31 cellular contexts compared by ENCODE assay signal in genomic region chr11:7080900-7081299, GRCh38. TPM values are rescaled to one million over a fixed set of nuclear protein-coding genes. Genes with fewer than 3 reads are reported as not detected.
"Had no signal": no experiment of that assay in that cellular context is flagged by ENCODE, and none has a peak within 500 bp of the region (broad histone marks: within the 10 kb centered on the region; RNA-seq: fewer than 3 reads in every experiment).

No MANE protein-coding gene starts in this region.

- FAIRE-seq: urothelium cell line had no signal

- H3K4me3 ChIP-seq: stomach, suprapubic skin, testis, thoracic aorta, thyroid gland, tibial artery, tibial nerve, transverse colon, upper lobe of left lung, upper lobe of right lung, uterus, vagina had no signal

- H3K27me3 ChIP-seq: suprapubic skin, testis, thyroid gland, tibial artery, tibial nerve, transverse colon, upper lobe of left lung, uterus, vagina had no signal

- H3K9me3 ChIP-seq: suprapubic skin, testis, thyroid gland, upper lobe of right lung, uterus, vagina had no signal

- DNase-seq: stimulated activated CD4-positive, alpha-beta T cell treated with anti-CD3 and anti-CD28 coated beads, Interleukin-2, amount 100 ng/mL, for 48 hours; stimulated activated CD4-positive, alpha-beta T cell treated with anti-CD3 and anti-CD28 coated beads, Interleukin-4, amount 100 ng/mL, for 1 hour; stimulated activated CD4-positive, alpha-beta T cell treated with anti-CD3 and anti-CD28 coated beads, Interleukin-4, amount 100 ng/mL, for 24 hours; stimulated activated CD4-positive, alpha-beta T cell treated with anti-CD3 and anti-CD28 coated beads, Interleukin-4, amount 100 ng/mL, for 4 hours; stimulated activated CD8-positive, alpha-beta memory T cell treated with anti-CD3 and anti-CD28 coated beads, Interleukin-4, amount 100 ng/mL, for 48 hours; stimulated activated naive B cell treated with anti-CD40 and anti-IgM and Interleukin-4, amounts not matched to agents 10 μg/mL and 1 μg/mL and 100 μg/mL, for 72 hours; stimulated activated naive CD4-positive, alpha-beta T cell; stimulated activated naive CD4-positive, alpha-beta T cell treated with Interleukin-2 at 50 U/mL for 16 hours; stimulated activated naive CD8-positive, alpha-beta T cell treated with anti-CD3 and anti-CD28 coated beads, Interleukin-15, amount 100 ng/mL, for 72 hours; stimulated activated naive CD8-positive, alpha-beta T cell treated with anti-CD3 and anti-CD28 coated beads, Interleukin-15, Interleukin-2, amounts not matched to agents 100 U/mL and 50 U/mL, for 24 hours; stomach; substantia nigra; testis; thyroid gland; tibial artery; transverse colon; trophoblast cell; upper lobe of left lung; upper lobe of right lung; uterus had no signal

- H3K4me1 ChIP-seq: stomach, suprapubic skin, testis, thyroid gland, tibial artery, tibial nerve, transverse colon, upper lobe of left lung, upper lobe of right lung, uterus, vagina had no signal

- H3K36me3 ChIP-seq: stomach, suprapubic skin, thoracic aorta, thyroid gland, tibial artery, tibial nerve, transverse colon, upper lobe of left lung, upper lobe of right lung, uterus, vagina had no signal

- ATAC-seq: stimulated activated effector memory CD8-positive, alpha-beta T cell treated with anti-CD3 and anti-CD28 coated beads, Interleukin-12 subunit alpha, Interleukin-12 subunit beta, amount 100 ng/mL, for 72 hours; stimulated activated memory B cell treated with anti-CD40 and anti-IgM and Interleukin-4, amounts not matched to agents 10 μg/mL and 1 μg/mL and 100 μg/mL, for 72 hours; stimulated activated naive B cell treated with anti-CD40 and anti-IgM and Interleukin-4, amounts not matched to agents 10 μg/mL and 1 μg/mL and 100 μg/mL, for 72 hours; stimulated activated naive CD8-positive, alpha-beta T cell treated with anti-CD3 and anti-CD28 coated beads, Interleukin-15, amount 100 ng/mL, for 72 hours; stimulated activated naive CD8-positive, alpha-beta T cell treated with anti-CD3 and anti-CD28 coated beads, Interleukin-15, Interleukin-2, amounts not matched to agents 100 U/mL and 50 U/mL, for 24 hours; upper lobe of right lung had no signal

- H3K27ac ChIP-seq: stomach, suprapubic skin, testis, thoracic aorta, thyroid gland, tibial artery, tibial nerve, transverse colon, upper lobe of left lung, upper lobe of right lung, uterus, vagina had no signal

RNA-seq across cellular contexts. Expression of gene RBMXL2, which starts 7.9 kb away (rescaled TPM):
- total RNA-seq: subcutaneous adipose tissue, suprapubic skin, temporal lobe, thoracic aorta, upper lobe of right lung, ureter, urinary bladder, vagina had no signal
- polyA plus RNA-seq: stomach, urinary bladder had no signal
